ENCODE assay signal across 18 cellular contexts in the genomic region with DNA sequence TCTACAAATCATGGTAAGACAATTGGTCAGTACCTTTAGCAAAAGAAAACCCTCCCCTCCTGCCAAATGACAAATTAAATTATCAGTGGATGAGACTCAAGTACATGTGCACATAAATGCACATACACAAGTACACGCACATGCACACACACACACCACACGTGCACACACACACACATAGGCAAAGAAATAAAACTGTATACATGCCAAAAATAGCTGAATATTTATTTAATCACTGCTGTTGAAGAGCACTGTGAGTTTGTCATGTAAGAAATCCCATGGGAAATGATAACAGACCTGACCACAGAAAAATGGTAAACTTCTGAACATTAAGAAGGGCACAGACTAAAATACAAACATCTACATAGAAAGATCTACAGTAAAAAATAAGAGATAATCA. TPM values are rescaled to one million over a fixed set of nuclear protein-coding genes. Genes with fewer than 3 reads are reported as not detected.
DNase-seq lines count a peak whose midpoint lies in the region; ATAC-seq and TF ChIP-seq lines count a peak whose summit lies in the region.
"Had no signal": no experiment of that assay in that cellular context is flagged by ENCODE, and none has a peak within 500 bp of the region (broad histone marks: within the 10 kb centered on the region; RNA-seq: fewer than 3 reads in every experiment).

No MANE protein-coding gene starts in this region.

- H3T11ph ChIP-seq in H9 (ENCODE audit: low read length): no peak overlapping the region

- no peaks in the 10 kb centered on the region for H4K20me1 ChIP-seq in fibroblast of lung (ENCODE audit: control insufficient read depth, extremely low read depth, insufficient read depth, low read length)
- no peaks in the 10 kb centered on the region for H4K20me1 ChIP-seq in H9 (ENCODE audit: control insufficient read depth, insufficient read depth, insufficient read length)

- H3K79me2 ChIP-seq in fibroblast of lung (ENCODE audit: control insufficient read depth, insufficient read depth, low read length): no peaks in the 10 kb centered on the region
- no peaks in the 10 kb centered on the region for H3K79me2 ChIP-seq in H9 (ENCODE audit: insufficient read depth, low read length)
- H3K79me2 ChIP-seq: parathyroid adenoma had no signal

- H3K23me2 ChIP-seq in H9 (ENCODE audit: insufficient read length, low read depth, low read length, poor library complexity, severe bottlenecking): no peaks in the 10 kb centered on the region

- H3K9me3 ChIP-seq in fibroblast of lung (ENCODE audit: control insufficient read depth, insufficient read depth, low read depth, low read length): no peaks in the 10 kb centered on the region
- H3K9me3 ChIP-seq in subcutaneous abdominal adipose tissue (ENCODE audit: control insufficient read depth in 5 of 5, low read length in 5 of 5): no peaks in the 10 kb centered on the region
- H3K9me3 ChIP-seq in H9 (ENCODE audit: control insufficient read depth, low read depth, low read length): no peaks in the 10 kb centered on the region
- H3K9me3 ChIP-seq: esophagus squamous epithelium, tibial nerve had no signal

- H3K14ac ChIP-seq in H9 (ENCODE audit: insufficient read depth, low read length): no peak overlapping the region

- H3K56ac ChIP-seq in H9 (ENCODE audit: insufficient read length, low read depth, low read length): no peak overlapping the region

- no peak overlapping the region for H3K4ac ChIP-seq in H9 (ENCODE audit: low read depth, low read length)

- H2BK20ac ChIP-seq in H9 (ENCODE audit: low read depth, low read length, poor library complexity, severe bottlenecking): no peak overlapping the region

- no peak overlapping the region for H3K4me3 Mint-ChIP-seq in activated naive CD4-positive, alpha-beta T cell treated with anti-CD3 and anti-CD28 coated beads, Interleukin-2, amount 10 ng/mL, durations not matched to agents 7 days and 5 days
- H3K4me3 Mint-ChIP-seq in activated CD4-positive, alpha-beta memory T cell treated with anti-CD3 and anti-CD28 coated beads for 36 hours: no peak overlapping the region
- H3K4me3 Mint-ChIP-seq in H9: no peak overlapping the region

- no peak for ATAC-seq in HG02885 (IDR thresholded peaks at IDR 0.05; ENCODE audit: poor library complexity, unreplicated experiment)
- ATAC-seq: HCT116 had no signal

- peaks cover 76% of the 10 kb centered on the region for H3K4me1 Mint-ChIP-seq in activated naive CD4-positive, alpha-beta T cell treated with anti-CD3 and anti-CD28 coated beads, Interleukin-2, amount 10 ng/mL, durations not matched to agents 7 days and 5 days
- peaks cover 87% of the 10 kb centered on the region for H3K4me1 Mint-ChIP-seq in activated CD4-positive, alpha-beta memory T cell treated with anti-CD3 and anti-CD28 coated beads for 36 hours (ENCODE audit: low read depth)
- H3K4me1 Mint-ChIP-seq in H9: no peaks in the 10 kb centered on the region

- H3K27ac Mint-ChIP-seq in activated naive CD4-positive, alpha-beta T cell treated with anti-CD3 and anti-CD28 coated beads, Interleukin-2, amount 10 ng/mL, durations not matched to agents 7 days and 5 days: peak overlapping the region; percentile 65
- H3K27ac Mint-ChIP-seq in activated CD4-positive, alpha-beta memory T cell treated with anti-CD3 and anti-CD28 coated beads for 36 hours: peak overlapping the region; percentile 80
- no peak overlapping the region for H3K27ac Mint-ChIP-seq in H9

- peak overlapping the region; percentile 56 for H3K4me2 ChIP-seq in fibroblast of lung (ENCODE audit: extremely low read depth, insufficient read depth, low read length)
- no peak overlapping the region for H3K4me2 ChIP-seq in H9 (ENCODE audit: insufficient read depth, insufficient read length, low read length)

- H3K36me3 ChIP-seq in fibroblast of lung (ENCODE audit: control insufficient read depth, insufficient read depth, low read length) (no peaks in the 10 kb centered on the region), subcutaneous abdominal adipose tissue (ENCODE audit: control insufficient read depth in 5 of 5, insufficient read depth in 5 of 5, low read length in 5 of 5) (no peaks in the 10 kb centered on the region)
- H3K36me3 ChIP-seq: esophagus squamous epithelium, tibial nerve had no signal

- H2BK120ac ChIP-seq in H9 (ENCODE audit: low read depth, low read length, poor library complexity, severe bottlenecking): no peak overlapping the region

- H4K91ac ChIP-seq in H9 (ENCODE audit: insufficient read length, low read depth, low read length): no peak overlapping the region

- peaks cover 1% of the 10 kb centered on the region for H3K36me3 Mint-ChIP-seq in activated naive CD4-positive, alpha-beta T cell treated with anti-CD3 and anti-CD28 coated beads, Interleukin-2, amount 10 ng/mL, durations not matched to agents 7 days and 5 days
- H3K36me3 Mint-ChIP-seq in activated CD4-positive, alpha-beta memory T cell treated with anti-CD3 and anti-CD28 coated beads for 36 hours: no peaks in the 10 kb centered on the region
- H3K36me3 Mint-ChIP-seq in H9 (ENCODE audit: insufficient read depth in 1 of 3, low read depth in 3 of 3): no peaks in the 10 kb centered on the region

- POLR2A ChIA-PET in activated CD4-positive, alpha-beta memory T cell treated with anti-CD3 and anti-CD28 coated beads for 36 hours (lab: Charles Lee): interaction anchor here (1.3 to 1.4 kb wide), 3 partner anchors 8 to 50 kb away, joined by 4 to 7 read pairs (median 5); no protein-coding TSS in a partner anchor

- no peaks in the 10 kb centered on the region for H3K9me3 Mint-ChIP-seq in activated naive CD4-positive, alpha-beta T cell treated with anti-CD3 and anti-CD28 coated beads, Interleukin-2, amount 10 ng/mL, durations not matched to agents 7 days and 5 days
- no peaks in the 10 kb centered on the region for H3K9me3 Mint-ChIP-seq in activated CD4-positive, alpha-beta memory T cell treated with anti-CD3 and anti-CD28 coated beads for 36 hours
- H3K9me3 Mint-ChIP-seq in H9: no peaks in the 10 kb centered on the region

- no peak overlapping the region for H3K9ac ChIP-seq in fibroblast of lung (ENCODE audit: insufficient read depth, low read length)
- no peak overlapping the region for H3K9ac ChIP-seq in subcutaneous abdominal adipose tissue (ENCODE audit: low read length in 5 of 5)
- H3K9ac ChIP-seq in H9 (ENCODE audit: extremely low read depth, insufficient read length, low read length): no peak overlapping the region
- H3K9ac ChIP-seq: parathyroid adenoma had no signal

- no peak overlapping the region for H3K23ac ChIP-seq in H9 (ENCODE audit: insufficient read length, low read depth, low read length)

- intact Hi-C loops in activated CD4-positive, alpha-beta memory T cell treated with anti-CD3 and anti-CD28 coated beads for 36 hours (cut with micrococcal nuclease): loop anchor here (1.0 kb wide), 1 partner anchor 8 kb away; no protein-coding TSS in a partner anchor

- no peak overlapping the region for H3K18ac ChIP-seq in H9 (ENCODE audit: insufficient read length, low read depth, low read length)

- H3K4me1 ChIP-seq in fibroblast of lung (ENCODE audit: control insufficient read depth, extremely low read depth, insufficient read depth, low read length) (peaks cover 17% of the 10 kb centered on the region), subcutaneous abdominal adipose tissue (ENCODE audit: control insufficient read depth in 5 of 5, insufficient read depth in 5 of 5, low read length in 5 of 5) (peaks cover 0 to 43% (median 33%) of the 10 kb centered on the region in 5 donors), H9 (ENCODE audit: insufficient read depth, low read length) (no peaks in the 10 kb centered on the region)

- WGBS in H9 (ENCODE audit: extremely low coverage, insufficient read length, low lambda C conversion rate): no CpG with 5 or more reads among the region's 2 CpGs

- no peak overlapping the region for H4K5ac ChIP-seq in H9 (ENCODE audit: insufficient read length, low read depth, low read length)

- H3K27me3 Mint-ChIP-seq in activated naive CD4-positive, alpha-beta T cell treated with anti-CD3 and anti-CD28 coated beads, Interleukin-2, amount 10 ng/mL, durations not matched to agents 7 days and 5 days: no peaks in the 10 kb centered on the region
- no peaks in the 10 kb centered on the region for H3K27me3 Mint-ChIP-seq in activated CD4-positive, alpha-beta memory T cell treated with anti-CD3 and anti-CD28 coated beads for 36 hours
- H3K27me3 Mint-ChIP-seq in H9 (ENCODE audit: low read depth): peaks cover 3% of the 10 kb centered on the region

- no peak overlapping the region for H4K8ac ChIP-seq in H9 (replicated peaks; ENCODE audit: insufficient read length, low read depth, low read length)

- H3K4me3 ChIP-seq in fibroblast of lung (replicated peaks in 1 of 4; ENCODE audit: control extremely low read depth in 1 of 4, insufficient read depth in 1 of 4, low read depth in 3 of 4, low read length in 4 of 4) (no peak overlapping the region), subcutaneous abdominal adipose tissue (ENCODE audit: low read depth in 1 of 5, low read length in 5 of 5) (no peak overlapping the region)
- H3K4me3 ChIP-seq: esophagus squamous epithelium, tibial nerve had no signal

- no peak overlapping the region for H2AFZ ChIP-seq in fibroblast of lung (ENCODE audit: low read length)
- no peak overlapping the region for H2AFZ ChIP-seq in H9 (ENCODE audit: low read length)
- H2AFZ ChIP-seq: parathyroid adenoma had no signal

- no peaks in the 10 kb centered on the region for H3K79me1 ChIP-seq in H9 (ENCODE audit: insufficient read depth, low read depth, low read length, poor library complexity, severe bottlenecking)

- H3K27ac ChIP-seq in fibroblast of lung (ENCODE audit: insufficient read depth, low read length) (no peak overlapping the region), subcutaneous abdominal adipose tissue (ENCODE audit: low read depth, low read length) (peak overlapping the region; percentile 4), H9 (ENCODE audit: insufficient read length, low read depth, low read length) (no peak overlapping the region)
- H3K27ac ChIP-seq: HL-60, parathyroid adenoma had no signal

- H2AK5ac ChIP-seq in H9 (ENCODE audit: insufficient read length, low read length): no peak overlapping the region

- CTCF ChIA-PET in activated naive CD4-positive, alpha-beta T cell treated with anti-CD3 and anti-CD28 coated beads, Interleukin-2, amount 10 ng/mL, durations not matched to agents 7 days and 5 days (lab: Charles Lee): interaction anchor here (0.8 to 1.4 kb wide), 5 partner anchors 21 to 119 kb away, joined by 3 to 8 read pairs (median 4); partner anchors contain the start of gene TNFAIP3
- CTCF ChIA-PET in activated CD4-positive, alpha-beta memory T cell treated with anti-CD3 and anti-CD28 coated beads for 36 hours (lab: Charles Lee): no interaction called here

- TF ChIP-seq CTCF in fibroblast of lung (conservative IDR thresholded peaks at IDR 0.05 in 1 of 2, IDR thresholded peaks at IDR 0.05 in 1 of 2; ENCODE audit: low read depth in 1 of 2, low read length in 2 of 2): no peak
- no peak for TF ChIP-seq CTCF in H9 (conservative IDR thresholded peaks at IDR 0.05)

- no peak overlapping the region for H2BK12ac ChIP-seq in H9 (ENCODE audit: insufficient read length, low read depth, low read length)

- H2BK15ac ChIP-seq in H9 (ENCODE audit: low read depth, low read length): no peak overlapping the region

- DNase-seq in activated naive CD4-positive, alpha-beta T cell treated with anti-CD3 and anti-CD28 coated beads, Interleukin-2, amount 10 ng/mL, durations not matched to agents 7 days and 5 days: no peak
- DNase-seq in activated naive CD4-positive, alpha-beta T cell treated with anti-CD3 and anti-CD28 coated beads, Interleukin-2, amount 50 U/mL, for 16 hours: no peak
- DNase-seq in activated CD4-positive, alpha-beta memory T cell treated with anti-CD3 and anti-CD28 coated beads for 36 hours: no peak
- peak in 1 of 2 donors; percentile 62 for DNase-seq in fibroblast of lung (ENCODE audit: low read depth in 2 of 2)
- no peak for DNase-seq in H9
- no peak for DNase-seq in NCI-H446 treated with DMSO at 0.1 percent for 48 hours (lab: John Stamatoyannopoulos, UW)
- DNase-seq: anterior cingulate cortex, DMS153, esophagus squamous epithelium, NCI-H187, NCI-H748 treated with DMSO at 0.1 percent for 48 hours, T1000 had no signal

- no peak overlapping the region for H2BK5ac ChIP-seq in H9 (ENCODE audit: insufficient read length, low read length)

- no peaks in the 10 kb centered on the region for H3K27me3 ChIP-seq in fibroblast of lung (ENCODE audit: control insufficient read depth, insufficient read depth, low read length)
- H3K27me3 ChIP-seq in subcutaneous abdominal adipose tissue (ENCODE audit: control insufficient read depth in 5 of 5, insufficient read depth in 4 of 5, low read length in 5 of 5): no peaks in the 10 kb centered on the region
- H3K27me3 ChIP-seq in H9 (ENCODE audit: insufficient read depth, low read length): no peaks in the 10 kb centered on the region
- H3K27me3 ChIP-seq: esophagus squamous epithelium, tibial nerve had no signal

RNA-seq across cellular contexts. Expression of gene TNFAIP3, which starts 46.6 kb away (rescaled TPM):
- 100 to 1,000 TPM; 259 to 267 TPM for total RNA-seq in activated CD4-positive, alpha-beta memory T cell treated with anti-CD3 and anti-CD28 coated beads for 36 hours
- total RNA-seq in fibroblast of lung (3.9 and 7.8 TPM in 2 replicates), H9 (2021) (3.7 and 5.6 TPM in 2 replicates)
- 10.8 and 23.5 TPM in 2 replicates for polyA plus RNA-seq in fibroblast of lung
- 6.0 and 11.2 TPM in 2 replicates for polyA plus RNA-seq in fibroblast of lung (2012)
- 6.8 and 9.6 TPM in 2 replicates for polyA minus RNA-seq in fibroblast of lung (ENCODE audit: low replicate concordance)

Comparison
In these comparisons a context has a peak if more than half of its experiments do, and no peak if none do; other contexts are left out.
1. H3K27ac Mint-ChIP-seq: peak in activated naive CD4-positive, alpha-beta T cell treated with anti-CD3 and anti-CD28 coated beads, Interleukin-2, amount 10 ng/mL, durations not matched to agents 7 days and 5 days (single experiment) and activated CD4-positive, alpha-beta memory T cell treated with anti-CD3 and anti-CD28 coated beads for 36 hours (single experiment); none in H9 (0 of 3).
2. RNA of gene TNFAIP3, which starts 46.6 kb away (total RNA-seq): 259 to 267 TPM in activated CD4-positive, alpha-beta memory T cell treated with anti-CD3 and anti-CD28 coated beads for 36 hours; 3.9 to 7.8 TPM in fibroblast of lung and 3.7 to 5.6 TPM in H9; every median in the first group is over 10 times any median in the second.